5 cellular contexts compared by ENCODE assay signal in the genomic region with DNA sequence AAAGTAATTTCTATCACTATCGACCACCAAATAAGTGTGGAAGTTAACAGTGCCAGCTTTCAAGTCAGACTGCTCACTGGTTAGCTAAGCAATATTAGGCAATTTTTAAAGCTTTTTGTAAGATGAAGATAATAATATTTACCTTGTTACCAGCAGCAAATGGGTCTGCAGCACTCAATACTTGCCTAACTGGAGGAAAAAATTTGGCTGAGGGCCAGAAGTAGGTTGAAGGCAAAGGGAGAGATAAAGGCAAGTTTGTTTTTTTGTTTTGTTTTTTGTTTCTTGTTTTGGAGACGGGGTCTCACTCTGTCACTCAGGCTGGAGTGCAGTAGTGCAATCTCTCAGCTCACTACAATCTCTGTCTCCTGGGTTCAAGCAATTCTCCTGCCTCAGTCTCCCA.
"Had no signal": no experiment of that assay in that cellular context is flagged by ENCODE, and none has a peak within 500 bp of the region (broad histone marks: within the 10 kb centered on the region; RNA-seq: fewer than 3 reads in every experiment).

No MANE protein-coding gene starts in this region.

- DNase-seq: GM23248, H9, HCEC 1CT, IMR-90, KBM-7 had no signal

- H3K4me3 Mint-ChIP-seq: H9 had no signal

- H3K27ac ChIP-seq: GM23248 had no signal

- H3K9ac ChIP-seq: GM23248 had no signal

- H3K4me3 ChIP-seq: GM23248 had no signal

- H2AFZ ChIP-seq: GM23248 had no signal
